ENCODE assay signal across 8 cellular contexts in the genomic region with DNA sequence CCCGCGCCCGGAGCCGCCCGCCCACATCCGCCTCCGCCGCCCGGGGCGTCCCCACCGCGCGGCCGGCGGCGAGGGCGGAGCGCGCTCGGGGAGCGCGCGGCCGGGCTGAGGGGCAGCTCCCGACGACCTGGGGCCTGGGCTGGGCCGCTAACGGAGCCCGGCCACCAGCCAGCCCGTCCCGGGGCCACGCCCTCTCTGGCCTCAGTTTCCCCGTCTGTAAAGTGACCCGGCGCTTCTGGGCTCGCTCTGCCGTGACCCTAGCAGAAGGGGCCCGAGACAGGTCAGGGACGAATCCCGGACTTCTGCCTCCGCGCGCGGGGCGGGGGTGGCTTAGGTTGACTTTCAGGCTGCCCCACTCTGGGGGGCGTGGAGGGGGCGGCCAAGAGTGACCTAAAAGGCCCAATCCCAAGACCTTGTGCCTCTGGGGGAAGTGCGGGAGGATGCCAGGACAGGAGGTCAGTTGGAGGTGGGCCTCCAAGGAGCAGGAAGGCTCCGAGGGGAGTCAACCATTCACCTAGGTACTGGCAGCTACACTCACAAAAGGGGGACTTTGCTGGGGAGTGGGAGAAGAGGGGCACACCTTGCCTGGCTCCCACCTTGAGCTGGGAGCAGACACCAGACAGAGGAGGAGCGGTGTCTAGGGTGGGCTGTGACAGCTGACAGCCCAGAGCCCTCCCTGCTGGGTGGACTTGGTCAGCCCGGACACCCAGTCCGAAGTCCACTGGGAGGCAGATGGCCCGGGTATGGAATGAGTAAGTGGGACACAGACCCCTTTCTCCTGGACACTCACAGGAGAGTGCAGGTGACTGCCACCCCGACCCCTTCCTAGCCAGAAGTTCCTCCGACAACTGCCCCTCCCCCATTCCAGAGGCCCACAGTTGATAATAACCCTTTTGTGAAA. TPM values are rescaled to one million over a fixed set of nuclear protein-coding genes. Genes with fewer than 3 reads are reported as not detected.
DNase-seq lines count a peak whose midpoint lies in the region; ATAC-seq and TF ChIP-seq lines count a peak whose summit lies in the region.

No MANE protein-coding gene starts in this region.

- TF ChIP-seq CTCF in activated CD8-positive, alpha-beta T cell treated with anti-CD3 and anti-CD28 coated beads for 36 hours (IDR thresholded peaks at IDR 0.05) = no peak

- peak overlapping the region; percentile 87 for H3K27ac ChIP-seq in stomach smooth muscle (ENCODE audit: low read length)

- peaks cover 31% of the 10 kb centered on the region for H3K4me1 Mint-ChIP-seq in activated CD8-positive, alpha-beta T cell treated with anti-CD3 and anti-CD28 coated beads for 36 hours (ENCODE audit: low read depth)

- H3K27me3 Mint-ChIP-seq in activated CD8-positive, alpha-beta T cell treated with anti-CD3 and anti-CD28 coated beads for 36 hours = no peaks in the 10 kb centered on the region

- H3K4me3 Mint-ChIP-seq in activated CD8-positive, alpha-beta T cell treated with anti-CD3 and anti-CD28 coated beads for 36 hours = peak overlapping the region; percentile 61

- H3K4me3 ChIP-seq in Jurkat, Clone E6-1 (ENCODE audit: low read length) = peak overlapping the region; percentile 56
- H3K4me3 ChIP-seq in endocrine pancreas (ENCODE audit: control insufficient read depth, insufficient read depth, low read length) (no peak overlapping the region), mononuclear cell (ENCODE audit: low read length) (peak overlapping the region; percentile 36), stomach smooth muscle (ENCODE audit: low read length in 2 of 2) (peak overlapping the region; percentile 57 to 74)

- POLR2A ChIA-PET in activated CD8-positive, alpha-beta T cell treated with anti-CD3 and anti-CD28 coated beads for 36 hours (lab: Charles Lee) = interaction anchor here (1.2 kb wide), 2 partner anchors 11 to 39 kb away, joined by 3 to 4 read pairs; no protein-coding TSS in a partner anchor

- H3K36me3 Mint-ChIP-seq in activated CD8-positive, alpha-beta T cell treated with anti-CD3 and anti-CD28 coated beads for 36 hours (ENCODE audit: low read depth) = no peaks in the 10 kb centered on the region

- H3K36me3 ChIP-seq in endocrine pancreas (ENCODE audit: control insufficient read depth, insufficient read depth, low read length) (no peaks in the 10 kb centered on the region), stomach smooth muscle (ENCODE audit: control insufficient read depth in 2 of 2, insufficient read depth in 2 of 2, low read length in 2 of 2) (peaks cover 0 to 4% of the 10 kb centered on the region in 2 donors)

- intact Hi-C loops in activated CD8-positive, alpha-beta T cell treated with anti-CD3 and anti-CD28 coated beads for 36 hours (cut with micrococcal nuclease) = no loop called here

- H3K9ac ChIP-seq in endocrine pancreas (ENCODE audit: control insufficient read depth, insufficient read depth, low read length) (peak overlapping the region; percentile 60), stomach smooth muscle (ENCODE audit: low read length in 2 of 2) (peak overlapping the region; percentile 72 to 84)

- ATAC-seq in activated CD8-positive, alpha-beta T cell treated with anti-CD3 and anti-CD28 coated beads for 36 hours = peak; percentile 41

- H3K4me1 ChIP-seq in endocrine pancreas (ENCODE audit: control insufficient read depth, insufficient read depth, low read length) = no peaks in the 10 kb centered on the region
- H3K4me1 ChIP-seq in mononuclear cell (ENCODE audit: insufficient read depth, low read length) = peaks cover 40% of the 10 kb centered on the region
- H3K4me1 ChIP-seq in stomach smooth muscle (ENCODE audit: control insufficient read depth, insufficient read depth, low read length) = peaks cover 57% of the 10 kb centered on the region

- H3K9me3 ChIP-seq in endocrine pancreas (ENCODE audit: control insufficient read depth, low read length) = no peaks in the 10 kb centered on the region
- H3K9me3 ChIP-seq in mononuclear cell (ENCODE audit: low read depth, low read length) = no peaks in the 10 kb centered on the region
- no peaks in the 10 kb centered on the region for H3K9me3 ChIP-seq in stomach smooth muscle (ENCODE audit: control insufficient read depth in 2 of 2, low read length in 2 of 2)

- H3K27me3 ChIP-seq in endocrine pancreas (ENCODE audit: control insufficient read depth, insufficient read depth, low read length) = no peaks in the 10 kb centered on the region
- no peaks in the 10 kb centered on the region for H3K27me3 ChIP-seq in mononuclear cell (ENCODE audit: insufficient read depth, low read length)
- H3K27me3 ChIP-seq in stomach smooth muscle (ENCODE audit: control insufficient read depth in 1 of 2, insufficient read depth in 2 of 2, low read length in 2 of 2) = no peaks in the 10 kb centered on the region

- peak overlapping the region; percentile 26 for H3K27ac Mint-ChIP-seq in activated CD8-positive, alpha-beta T cell treated with anti-CD3 and anti-CD28 coated beads for 36 hours

- CTCF ChIA-PET in activated CD8-positive, alpha-beta T cell treated with anti-CD3 and anti-CD28 coated beads for 36 hours (lab: Charles Lee) = interaction anchor here (1.6 kb wide), 1 partner anchor 30 kb away, joined by 5 read pairs; no protein-coding TSS in a partner anchor

- DNase-seq in NK-92 treated with Interleukin-12 subunit alpha and Interleukin-12 subunit beta, amount 100 ng/mL, for 24 hours (lab: John Stamatoyannopoulos, UW) = peak; percentile 27
- no peak for DNase-seq in NK-92 (lab: John Stamatoyannopoulos, UW; ENCODE audit: unreplicated experiment)
- no peak for DNase-seq in Jurkat, Clone E6-1 (ENCODE audit: low read depth, low spot score)
- peak; percentile 50 for DNase-seq in activated CD8-positive, alpha-beta T cell treated with anti-CD3 and anti-CD28 coated beads for 36 hours
- DNase-seq in NCI-H1048 (lab: John Stamatoyannopoulos, UW) = no peak

- H3K9me3 Mint-ChIP-seq in activated CD8-positive, alpha-beta T cell treated with anti-CD3 and anti-CD28 coated beads for 36 hours = no peaks in the 10 kb centered on the region

RNA-seq across cellular contexts. Expression of gene AKT1, which starts 0.5 kb away (rescaled TPM):
- polyA plus RNA-seq in Jurkat, Clone E6-1 (2012; ENCODE audit: insufficient read depth, insufficient read length) = 149 TPM
- 100 to 1,000 TPM; 116 to 121 TPM for total RNA-seq in activated CD8-positive, alpha-beta T cell treated with anti-CD3 and anti-CD28 coated beads for 36 hours
- 86.8 TPM for total RNA-seq in mononuclear cell

RNA-seq across cellular contexts. Expression of gene ZBTB42, which starts 4.9 kb away (rescaled TPM):
- 4.2 TPM for polyA plus RNA-seq in Jurkat, Clone E6-1 (2012; ENCODE audit: insufficient read depth, insufficient read length)
- 1 to 10 TPM; 1.3 TPM for total RNA-seq in activated CD8-positive, alpha-beta T cell treated with anti-CD3 and anti-CD28 coated beads for 36 hours
- total RNA-seq in mononuclear cell = 2.9 TPM

RNA-seq across cellular contexts. Expression of gene SIVA1, which starts 43.1 kb away (rescaled TPM):
- 269 TPM for polyA plus RNA-seq in Jurkat, Clone E6-1 (2012; ENCODE audit: insufficient read depth, insufficient read length)
- total RNA-seq in activated CD8-positive, alpha-beta T cell treated with anti-CD3 and anti-CD28 coated beads for 36 hours = 100 to 1,000 TPM; 115 to 125 TPM
- 66.9 TPM for total RNA-seq in mononuclear cell

Comparison
In these comparisons a context has a peak if more than half of its experiments do, and no peak if none do; other contexts are left out.
1. DNase-seq: peak in NK-92 treated with Interleukin-12 subunit alpha and Interleukin-12 subunit beta, amount 100 ng/mL, for 24 hours (single experiment) and activated CD8-positive, alpha-beta T cell treated with anti-CD3 and anti-CD28 coated beads for 36 hours (single experiment); none in NK-92 (single experiment), Jurkat, Clone E6-1 (single experiment) and NCI-H1048 (single experiment).